In the genomic region with DNA sequence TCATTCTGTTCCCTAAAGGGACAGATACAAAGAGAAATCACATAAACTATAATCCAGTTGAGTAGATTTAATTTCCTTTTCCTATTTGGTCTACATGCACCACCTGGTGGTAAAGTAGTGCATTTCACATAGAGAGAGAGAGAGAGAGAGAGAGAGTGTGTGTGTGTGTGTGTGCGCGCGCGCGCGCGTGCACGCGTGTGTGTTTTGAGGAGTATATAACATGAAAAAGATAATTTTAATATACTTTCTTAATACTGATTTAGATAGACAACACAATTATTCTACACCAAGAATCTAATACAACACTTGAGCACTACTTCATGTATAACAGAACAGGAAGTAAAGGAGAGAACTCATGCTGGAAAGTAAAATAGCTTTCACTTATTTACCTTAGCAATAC, we compare ENCODE assay signal across 8 cellular contexts. TPM values are rescaled to one million over a fixed set of nuclear protein-coding genes. Genes with fewer than 3 reads are reported as not detected.
DNase-seq lines count a peak whose midpoint lies in the region; ATAC-seq and TF ChIP-seq lines count a peak whose summit lies in the region.

No MANE protein-coding gene starts in this region.

- peak; percentile 8 for DNase-seq in activated gamma-delta T cell treated with Interleukin-2 at 50 U/mL for 16 hours
- DNase-seq in activated gamma-delta T cell (lab: John Stamatoyannopoulos, UW) = no peak
- DNase-seq in LoVo (ENCODE audit: low spot score) = peak; percentile 68
- DNase-seq in T follicular helper cell (ENCODE audit: low read depth) = peak; percentile 5
- peak; percentile 69 for DNase-seq in dermis blood vessel endothelial cell
- no peak for DNase-seq in lung (ENCODE audit: low spot score)
- DNase-seq in stomach = peak; percentile 31

- H3K36me3 ChIP-seq in lung (ENCODE audit: control insufficient read depth in 2 of 2, insufficient read depth in 2 of 2, low read length in 2 of 2) = no peaks in the 10 kb centered on the region
- H3K36me3 ChIP-seq in stomach = no peaks in the 10 kb centered on the region

- no peak for TF ChIP-seq EP300 in stomach (IDR thresholded peaks at IDR 0.05)

- no peak overlapping the region for H3K27ac ChIP-seq in lung (ENCODE audit: low read depth in 1 of 2, low read length in 1 of 2)
- H3K27ac ChIP-seq in stomach = peak overlapping the region in 4 of 5 donors; percentile 3 to 72 (median 60)

- intact Hi-C loops in stomach (cut with DNase I; ENCODE audit: low total_unique reads) = no loop called here

- TF ChIP-seq POLR2A in stomach (IDR thresholded peaks at IDR 0.05) = no peak

- ATAC-seq in lung (ENCODE audit: insufficient read depth, low FRiP score) (peak; percentile 87), GM21360 (IDR thresholded peaks at IDR 0.05; ENCODE audit: unreplicated experiment) (no peak)

- H3K27me3 ChIP-seq in lung (ENCODE audit: control insufficient read depth, insufficient read depth) = no peaks in the 10 kb centered on the region
- H3K27me3 ChIP-seq in stomach = no peaks in the 10 kb centered on the region

- H3K4me1 ChIP-seq in lung (ENCODE audit: control insufficient read depth in 2 of 2, insufficient read depth in 2 of 2, low read length in 2 of 2) (no peaks in the 10 kb centered on the region), stomach (peaks cover 0 to 9% (median 0%) of the 10 kb centered on the region in 4 donors)

- no peaks in the 10 kb centered on the region for H3K9me3 ChIP-seq in lung (ENCODE audit: control insufficient read depth in 2 of 2, insufficient read depth in 1 of 2, low read length in 1 of 2)
- no peaks in the 10 kb centered on the region for H3K9me3 ChIP-seq in stomach

- TF ChIP-seq CTCF in lung (IDR thresholded peaks at IDR 0.05; ENCODE audit: control extremely low read depth, extremely low read depth) (peak; percentile 62), stomach (IDR thresholded peaks at IDR 0.05) (peak in 5 of 7 experiments; percentile 68 to 94 (median 84))

- H3K4me3 ChIP-seq in lung = no peak overlapping the region
- H3K4me3 ChIP-seq in stomach = peak overlapping the region; percentile 2 to 32 (median 28)

- WGBS in lung, 2 donors = 27 to 53% methylated on average over 9 of the region's 9 CpGs
- 5 to 38% (median 25%) methylated on average over 9 of the region's 9 CpGs for WGBS in stomach, 5 donors

RNA-seq across cellular contexts. Expression of gene FGF7, which starts 1.1 kb away (rescaled TPM):
- under 0.01 TPM in 1 of 2 replicates, not detected in the other for total RNA-seq in dermis blood vessel endothelial cell
- total RNA-seq in lung = 10 to 100 TPM; 19.3 to 32.2 TPM
- polyA plus RNA-seq in lung = 10 to 100 TPM; 11.5 to 21.0 TPM
- 10 to 100 TPM in 4 of 5 donors, 1 to 10 TPM in 1; 2.6 to 55.1 (median 33.9) TPM for total RNA-seq in stomach
- polyA plus RNA-seq in stomach = 10 to 100 TPM in 2 of 3 donors, 1 to 10 TPM in 1; 5.7 to 35.8 (median 26.3) TPM

Comparison
In these comparisons a context has a peak if more than half of its experiments do, and no peak if none do; other contexts are left out.
1. DNase-seq: peak in activated gamma-delta T cell treated with Interleukin-2 at 50 U/mL for 16 hours (single experiment), LoVo (single experiment), T follicular helper cell (single experiment), dermis blood vessel endothelial cell (single experiment) and stomach (single experiment); none in activated gamma-delta T cell (single experiment) and lung (single experiment).
2. H3K27ac ChIP-seq: peak in stomach (4 of 5); none in lung (0 of 2).